In the genomic region with DNA sequence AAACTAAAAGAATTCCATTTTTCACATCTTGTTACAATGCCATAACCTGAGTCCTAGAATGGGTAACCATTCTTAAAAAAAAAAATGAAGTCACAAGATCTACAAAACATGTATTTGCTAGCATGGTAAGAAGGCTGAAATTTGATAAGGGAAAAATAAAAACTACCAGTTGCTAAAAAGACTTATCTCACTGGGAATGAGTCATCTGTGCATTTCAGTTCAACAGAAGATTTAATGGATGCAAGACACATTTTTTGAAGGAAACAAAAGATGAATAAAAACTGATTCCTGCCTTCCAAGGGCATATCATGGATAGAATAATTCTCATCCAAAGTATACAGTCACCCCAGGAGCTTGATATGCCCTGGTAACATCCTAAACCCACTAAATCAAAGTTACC, we compare ENCODE assay signal across 1 cellular context.
TF ChIP-seq lines count a peak whose summit lies in the region.

No MANE protein-coding gene starts in this region.

TF ChIP-seq in SK-N-SH treated with all-trans-retinoic acid at 6 μM for 48 hours, 23 proteins besides CTCF, POLR2A, EP300 and RAD21 (continued from another document):
- TF ChIP-seq, protein P1, sequence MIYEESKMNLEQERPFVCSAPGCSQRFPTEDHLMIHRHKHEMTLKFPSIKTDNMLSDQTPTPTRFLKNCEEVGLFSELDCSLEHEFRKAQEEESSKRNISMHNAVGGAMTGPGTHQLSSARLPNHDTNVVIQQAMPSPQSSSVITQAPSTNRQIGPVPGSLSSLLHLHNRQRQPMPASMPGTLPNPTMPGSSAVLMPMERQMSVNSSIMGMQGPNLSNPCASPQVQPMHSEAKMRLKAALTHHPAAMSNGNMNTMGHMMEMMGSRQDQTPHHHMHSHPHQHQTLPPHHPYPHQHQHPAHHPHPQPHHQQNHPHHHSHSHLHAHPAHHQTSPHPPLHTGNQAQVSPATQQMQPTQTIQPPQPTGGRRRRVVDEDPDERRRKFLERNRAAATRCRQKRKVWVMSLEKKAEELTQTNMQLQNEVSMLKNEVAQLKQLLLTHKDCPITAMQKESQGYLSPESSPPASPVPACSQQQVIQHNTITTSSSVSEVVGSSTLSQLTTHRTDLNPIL (CRISPR knock-in tag; IDR thresholded peaks at IDR 0.05; ENCODE audit: low read depth) = no peak
- TF ChIP-seq ZC3H10 (CRISPR knock-in tag; IDR thresholded peaks at IDR 0.05) (no peak), RARB (CRISPR knock-in tag; IDR thresholded peaks at IDR 0.05) (no peak), TCF4 (CRISPR knock-in tag; IDR thresholded peaks at IDR 0.05; ENCODE audit: borderline replicate concordance) (no peak), ISL1 (CRISPR knock-in tag; IDR thresholded peaks at IDR 0.05) (no peak), CSDC2 (CRISPR knock-in tag; IDR thresholded peaks at IDR 0.05) (no peak), ESRRG (CRISPR knock-in tag; IDR thresholded peaks at IDR 0.05) (no peak)
TF ChIP-seq in SK-N-SH treated with all-trans-retinoic acid at 6 μM for 48 hours: peak in this region for 0.
